Comparison of ENCODE assay signal across 8 cellular contexts in genomic region chr5:39076757-39077475, GRCh38. TPM values are rescaled to one million over a fixed set of nuclear protein-coding genes. Genes with fewer than 3 reads are reported as not detected.
DNase-seq lines count a peak whose midpoint lies in the region; ATAC-seq, FAIRE-seq and TF ChIP-seq lines count a peak whose summit lies in the region.

No MANE protein-coding gene starts in this region.

- H3K36me3 ChIP-seq in astrocyte (ENCODE audit: insufficient read depth, low read length) = no peaks in the 10 kb centered on the region

- peak overlapping the region; percentile 5 for H3K27ac ChIP-seq in astrocyte (ENCODE audit: low read depth, low read length)

- H3K9ac ChIP-seq in astrocyte (ENCODE audit: low read length) = peak overlapping the region; percentile 4

- H3K36me3 Mint-ChIP-seq in astrocyte (ENCODE audit: low read depth, unreplicated experiment) = no peaks in the 10 kb centered on the region

- H4K20me1 ChIP-seq in astrocyte (ENCODE audit: insufficient read depth, low read length) = peaks cover 13% of the 10 kb centered on the region

- H3K79me2 ChIP-seq in astrocyte (ENCODE audit: insufficient read depth, low read length) = peaks cover 19% of the 10 kb centered on the region

- TF ChIP-seq CTCF in AG10803 (conservative IDR thresholded peaks at IDR 0.05; ENCODE audit: low read length) (no peak), astrocyte (IDR thresholded peaks at IDR 0.05; ENCODE audit: insufficient read depth, low read depth, low read length) (no peak)

- no peaks in the 10 kb centered on the region for H3K27me3 ChIP-seq in astrocyte (ENCODE audit: insufficient read depth, low read length)

- FAIRE-seq in astrocyte (lab: Jason Lieb, UNC) = peak; percentile 9

- H3K9me3 ChIP-seq in astrocyte (ENCODE audit: insufficient read depth, low read depth, low read length) = no peaks in the 10 kb centered on the region

- H3K9me3 Mint-ChIP-seq in astrocyte (ENCODE audit: unreplicated experiment) = no peaks in the 10 kb centered on the region

- H3K27ac Mint-ChIP-seq in astrocyte (ENCODE audit: unreplicated experiment) = peak overlapping the region; percentile 75

- peak overlapping the region; percentile 93 for H3K4me3 Mint-ChIP-seq in astrocyte (ENCODE audit: unreplicated experiment)

- peaks cover 25% of the 10 kb centered on the region for H3K4me1 Mint-ChIP-seq in astrocyte (ENCODE audit: low read depth, unreplicated experiment)

- H3K4me2 ChIP-seq in astrocyte (ENCODE audit: low read length) = peak overlapping the region; percentile 51

- intact Hi-C loops in head of caudate nucleus (cut with DNase I) = no loop called here

- H3K4me3 ChIP-seq in AG10803 (ENCODE audit: low read length) = no peak overlapping the region
- no peak overlapping the region for H3K4me3 ChIP-seq in astrocyte (ENCODE audit: insufficient read depth, low read depth, low read length)

- peak; percentile 19 for ATAC-seq in GM19328 (IDR thresholded peaks at IDR 0.05; ENCODE audit: unreplicated experiment)

- no peak overlapping the region for H2AFZ ChIP-seq in astrocyte (ENCODE audit: low read depth, low read length)

- H3K27me3 Mint-ChIP-seq in astrocyte (ENCODE audit: low read depth, unreplicated experiment) = no peaks in the 10 kb centered on the region

- peaks cover 12% of the 10 kb centered on the region for H3K4me1 ChIP-seq in astrocyte (ENCODE audit: insufficient read depth, low read length)

- DNase-seq in AG10803 (ENCODE audit: low read depth) (peak; percentile 13), LHCN-M2 (ENCODE audit: low read depth) (peak; percentile 54), astrocyte (ENCODE audit: low read depth) (peak; percentile 30), renal cortical epithelial cell (ENCODE audit: low read depth) (peak; percentile 76), head of caudate nucleus (no peak), AG20443 (ENCODE audit: low spot score) (no peak)
- no peak for DNase-seq in activated CD4-positive, alpha-beta T cell treated with anti-CD3 and anti-CD28 coated beads for 48 hours

RNA-seq across cellular contexts. Expression of gene RICTOR, which starts 2.7 kb away (rescaled TPM):
- total RNA-seq in LHCN-M2 (2014; rRNA removed) (11.7 and 17.3 TPM in 2 replicates), astrocyte (38.2 and 43.2 TPM in 2 replicates), renal cortical epithelial cell (33.0 and 42.5 TPM in 2 replicates)
- polyA plus RNA-seq in LHCN-M2 (2012) = 1.2 TPM

Comparison
In these comparisons a context has a peak if more than half of its experiments do, and no peak if none do; other contexts are left out.
1. DNase-seq: peak in AG10803 (single experiment), LHCN-M2 (single experiment), astrocyte (single experiment) and renal cortical epithelial cell (single experiment); none in head of caudate nucleus (0 of 42), AG20443 (single experiment) and activated CD4-positive, alpha-beta T cell treated with anti-CD3 and anti-CD28 coated beads for 48 hours (single experiment).